ENCODE assay signal across 8 cellular contexts in genomic region chr11:48172818-48173609, GRCh38. TPM values are rescaled to one million over a fixed set of nuclear protein-coding genes. Genes with fewer than 3 reads are reported as not detected.
DNase-seq lines count a peak whose midpoint lies in the region; ATAC-seq and TF ChIP-seq lines count a peak whose summit lies in the region.

No MANE protein-coding gene starts in this region.

- H2BK120ac ChIP-seq in IMR-90 (ENCODE audit: low read depth, low read length) = no peak overlapping the region

- H2AK5ac ChIP-seq in IMR-90 (ENCODE audit: low read depth, low read length) = no peak overlapping the region

- intact Hi-C loops in IMR-90 (cut with micrococcal nuclease) (loop anchor here (2.0 to 5.0 kb wide), 2 partner anchors 134 to 1824 kb away; partner anchors contain the start of gene OR4S1), posterior cingulate gyrus (cut with DNase I) (no loop called here), aorta (cut with DNase I) (no loop called here)
- intact Hi-C loops in activated naive CD4-positive, alpha-beta T cell treated with anti-CD3 and anti-CD28 coated beads for 36 hours (cut with micrococcal nuclease) = loop anchor here (2.0 to 5.0 kb wide), 2 partner anchors 134 to 1354 kb away; partner anchors contain the start of gene OR4S1

- no peaks in the 10 kb centered on the region for H4K20me1 ChIP-seq in IMR-90 (ENCODE audit: insufficient read depth, low read length)

- POLR2A ChIA-PET in IMR-90 (lab: Charles Lee; ENCODE audit: unreplicated experiment) (no interaction called here), RWPE1 (lab: Yijun Ruan, JAX; ENCODE audit: low non-redundant PET) (no interaction called here)

- H3K27ac ChIP-seq in IMR-90 (ENCODE audit: insufficient read depth, low read length) (no peak overlapping the region), RWPE1 (no peak overlapping the region), aorta (ENCODE audit: low read depth in 1 of 2, low read length in 2 of 2) (no peak overlapping the region)

- TF ChIP-seq CTCF in IMR-90 (conservative IDR thresholded peaks at IDR 0.05; ENCODE audit: low read depth, low read length) (peak; percentile 90), RWPE1 (conservative IDR thresholded peaks at IDR 0.05; ENCODE audit: low read depth) (peak; percentile 95), glutamatergic neuron (IDR thresholded peaks at IDR 0.05; ENCODE audit: partially characterized antibody, unreplicated experiment) (peak; percentile 94)

- H4K5ac ChIP-seq in IMR-90 (ENCODE audit: low read depth, low read length) = no peak overlapping the region

- 0 out of 4 replicates have a peak, but pooled peaks cover 0 to 4% of the 10 kb centered on the region in 2 experiments for H3K79me1 ChIP-seq in IMR-90 (ENCODE audit: low read depth in 1 of 2, low read length in 2 of 2)

- dilution Hi-C loops in IMR-90 (cut with HindIII; ENCODE audit: low sequenced_read_pairs, unreplicated experiment) = no loop called here

- no peak for TF ChIP-seq POLR2A in IMR-90 (IDR thresholded peaks at IDR 0.05; ENCODE audit: low read depth, low read length)

- H3K4ac ChIP-seq in IMR-90 (ENCODE audit: low read depth, low read length) = 0 out of 2 replicates have a peak overlapping the region, but pooled peaks have one; percentile 13

- no peaks in the 10 kb centered on the region for H3K36me3 Mint-ChIP-seq in activated naive CD4-positive, alpha-beta T cell treated with anti-CD3 and anti-CD28 coated beads for 36 hours (ENCODE audit: low read depth)
- H3K36me3 Mint-ChIP-seq in glutamatergic neuron (ENCODE audit: unreplicated experiment) = no peaks in the 10 kb centered on the region

- H3K4me1 Mint-ChIP-seq in activated naive CD4-positive, alpha-beta T cell treated with anti-CD3 and anti-CD28 coated beads for 36 hours (ENCODE audit: low read depth) = peaks cover 18% of the 10 kb centered on the region
- H3K4me1 Mint-ChIP-seq in glutamatergic neuron (ENCODE audit: low read depth, unreplicated experiment) = peaks cover 8% of the 10 kb centered on the region

- H3K9me1 ChIP-seq in IMR-90 (ENCODE audit: insufficient read depth, low read length) = peaks cover 14% of the 10 kb centered on the region

- H3K36me3 ChIP-seq in IMR-90 (ENCODE audit: control insufficient read depth, insufficient read depth, low read length) (no peaks in the 10 kb centered on the region), aorta (ENCODE audit: control insufficient read depth in 1 of 2, insufficient read depth in 2 of 2, low read length in 1 of 2) (no peaks in the 10 kb centered on the region)

- peak overlapping the region; percentile 35 for H3K4me2 ChIP-seq in IMR-90 (ENCODE audit: low read depth, low read length)

- DNase-seq in COLO829 (ENCODE audit: low spot score) = peak; percentile 65
- peak; percentile 69 for DNase-seq in IMR-90
- DNase-seq in RWPE1 (ENCODE audit: low spot score) = peak; percentile 72
- peak; percentile 81 for DNase-seq in activated naive CD4-positive, alpha-beta T cell treated with anti-CD3 and anti-CD28 coated beads for 36 hours
- DNase-seq in glutamatergic neuron = peak; percentile 76
- peak; percentile 57 to 95 (median 74) for DNase-seq in posterior cingulate gyrus
- peak; percentile 75 to 81 for DNase-seq in aorta

- H2BK15ac ChIP-seq in IMR-90 (ENCODE audit: low read depth, low read length) = no peak overlapping the region

- H3K9me3 Mint-ChIP-seq in activated naive CD4-positive, alpha-beta T cell treated with anti-CD3 and anti-CD28 coated beads for 36 hours = no peaks in the 10 kb centered on the region
- H3K9me3 Mint-ChIP-seq in glutamatergic neuron (ENCODE audit: unreplicated experiment) = peaks cover 2% of the 10 kb centered on the region

- H2BK20ac ChIP-seq in IMR-90 (ENCODE audit: low read depth, low read length) = no peak overlapping the region

- H2BK5ac ChIP-seq in IMR-90 (ENCODE audit: low read depth, low read length, poor library complexity, severe bottlenecking) = no peak overlapping the region

- no peak overlapping the region for H3K27ac Mint-ChIP-seq in activated naive CD4-positive, alpha-beta T cell treated with anti-CD3 and anti-CD28 coated beads for 36 hours
- no peak overlapping the region for H3K27ac Mint-ChIP-seq in glutamatergic neuron (ENCODE audit: unreplicated experiment)

- H4K8ac ChIP-seq in IMR-90 (ENCODE audit: low read depth in 2 of 2, low read length in 2 of 2) = no peak overlapping the region; a peak in 1 of 4 replicates

- no peak overlapping the region for H3K23ac ChIP-seq in IMR-90 (ENCODE audit: low read depth, low read length)

- H3K27me3 ChIP-seq in IMR-90 (ENCODE audit: control insufficient read depth, insufficient read depth, low read length) (no peaks in the 10 kb centered on the region; the same call in 1 of the 2 replicates), aorta (ENCODE audit: control insufficient read depth in 1 of 2, insufficient read depth in 2 of 2, low read length in 1 of 2) (no peaks in the 10 kb centered on the region)

- peak; percentile 88 for TF ChIP-seq RAD21 in IMR-90 (IDR thresholded peaks at IDR 0.05; ENCODE audit: low read length)

- no peak overlapping the region for H3K18ac ChIP-seq in IMR-90 (ENCODE audit: low read depth, low read length)

- no peak overlapping the region for H4K91ac ChIP-seq in IMR-90 (ENCODE audit: insufficient read depth, low read depth, low read length)

- no TSS peak for BruUV-seq in IMR-90 (replicated peaks; lab: Mats Ljungman, UMichigan)

- no peak overlapping the region for H3K4me3 Mint-ChIP-seq in activated naive CD4-positive, alpha-beta T cell treated with anti-CD3 and anti-CD28 coated beads for 36 hours
- peak overlapping the region; percentile 49 for H3K4me3 Mint-ChIP-seq in glutamatergic neuron (ENCODE audit: unreplicated experiment)

- H3K14ac ChIP-seq in IMR-90 (replicated peaks; ENCODE audit: low read depth, low read length) = no peak overlapping the region

- H3K9ac ChIP-seq in IMR-90 (ENCODE audit: low read depth, low read length) = no peak overlapping the region

- H3K4me1 ChIP-seq in IMR-90 (ENCODE audit: control insufficient read depth, insufficient read depth, low read length) (peaks cover 12% of the 10 kb centered on the region), aorta (ENCODE audit: control insufficient read depth in 1 of 2, insufficient read depth in 2 of 2, low read length in 2 of 2) (no peaks in the 10 kb centered on the region)

- WGBS in IMR-90 (ENCODE audit: extremely low coverage in 2 of 2, insufficient read length in 1 of 2), 2 experiments = 34% methylated on average over 7 of the region's 14 CpGs; no CpG with 5 or more reads in 1 of the 2 experiments
- 24 to 25% methylated on average over 14 of the region's 14 CpGs for WGBS in aorta, 2 donors

- in situ Hi-C loops in IMR-90 (cut with MboI; ENCODE audit: low sequenced_read_pairs) = no loop called here

- no peak overlapping the region for H3K56ac ChIP-seq in IMR-90 (ENCODE audit: extremely low read depth, insufficient read depth, low read length)

- H2AK9ac ChIP-seq in IMR-90 (replicated peaks; ENCODE audit: low read depth, low read length, poor library complexity) = no peak overlapping the region

- CTCF ChIA-PET in IMR-90 (lab: Yijun Ruan, JAX) = interaction anchor here (0.6 to 1.0 kb wide), 4 partner anchors 10 to 216 kb away, joined by 3 to 4 read pairs (median 4); no protein-coding TSS in a partner anchor
- CTCF ChIA-PET in RWPE1 (lab: Yijun Ruan, JAX) = interaction anchor here (0.5 to 1.6 kb wide), 6 partner anchors 10 to 818 kb away, joined by 3 to 5 read pairs (median 3); no protein-coding TSS in a partner anchor
- CTCF ChIA-PET in activated naive CD4-positive, alpha-beta T cell treated with anti-CD3 and anti-CD28 coated beads for 36 hours (lab: Charles Lee) = interaction anchor here (0.6 to 2.1 kb wide), 10 partner anchors 10 to 1055 kb away, joined by 3 to 13 read pairs (median 4); partner anchors contain the start of gene OR4S1

- ATAC-seq in GM19452 (IDR thresholded peaks at IDR 0.05; ENCODE audit: unreplicated experiment) = peak; percentile 85
- ATAC-seq in IMR-90 (ENCODE audit: low read depth) = peak; percentile 80
- peak; percentile 81 for ATAC-seq in aorta (ENCODE audit: low FRiP score)

- H3K9me3 ChIP-seq in IMR-90 (ENCODE audit: control insufficient read depth, insufficient read depth, low read length) (no peaks in the 10 kb centered on the region), aorta (ENCODE audit: control insufficient read depth, low read length) (no peaks in the 10 kb centered on the region)

- no peaks in the 10 kb centered on the region for H3K27me3 Mint-ChIP-seq in activated naive CD4-positive, alpha-beta T cell treated with anti-CD3 and anti-CD28 coated beads for 36 hours (ENCODE audit: low read depth)
- H3K27me3 Mint-ChIP-seq in glutamatergic neuron (ENCODE audit: unreplicated experiment) = no peaks in the 10 kb centered on the region

- H2AFZ ChIP-seq in IMR-90 (replicated peaks; ENCODE audit: low read length, poor library complexity) = peak overlapping the region; percentile 25

- H3K4me3 ChIP-seq in IMR-90 (ENCODE audit: insufficient read depth, low read depth, low read length) (no peak overlapping the region), aorta (ENCODE audit: low read length in 2 of 2) (no peak overlapping the region)

TF ChIP-seq in IMR-90, 13 proteins besides CTCF, POLR2A, EP300 and RAD21 (continues in another document):
- TF ChIP-seq ELK1 (IDR thresholded peaks at IDR 0.05; ENCODE audit: borderline replicate concordance, low read depth, low read length) = no peak
- TF ChIP-seq SMC3 (IDR thresholded peaks at IDR 0.05; ENCODE audit: low read depth, low read length) = peak; percentile 66
- TF ChIP-seq MAFK (IDR thresholded peaks at IDR 0.05; ENCODE audit: low read depth, low read length) = no peak
- TF ChIP-seq MAZ (IDR thresholded peaks at IDR 0.05; ENCODE audit: borderline replicate concordance, low read depth, low read length) = no peak

RNA-seq across cellular contexts. Expression of gene OR4B1, which starts 43.6 kb away (rescaled TPM):
- total RNA-seq in IMR-90 (2012; rRNA removed) (not detected in 2 replicates), glutamatergic neuron (ENCODE audit: unreplicated experiment) (not detected), aorta (not detected)
- polyA plus RNA-seq in IMR-90 (2012; rRNA removed) (not detected in 2 replicates), aorta (not detected)
- polyA plus RNA-seq in IMR-90 (2012; cell fraction: cytosol; rRNA removed) = not detected in 2 replicates
- not detected in 2 replicates for polyA plus RNA-seq in IMR-90 (2012; cell fraction: nucleus; rRNA removed; ENCODE audit: low replicate concordance)
- not detected for total RNA-seq in activated naive CD4-positive, alpha-beta T cell treated with anti-CD3 and anti-CD28 coated beads for 36 hours

Comparison
In these comparisons a context has a peak if more than half of its experiments do, and no peak if none do; other contexts are left out.
1. intact Hi-C loops: an anchor here in IMR-90 (2.0 to 5.0 kb wide) and activated naive CD4-positive, alpha-beta T cell treated with anti-CD3 and anti-CD28 coated beads for 36 hours (2.0 to 5.0 kb wide); none called in posterior cingulate gyrus and aorta.